In the genomic region with DNA sequence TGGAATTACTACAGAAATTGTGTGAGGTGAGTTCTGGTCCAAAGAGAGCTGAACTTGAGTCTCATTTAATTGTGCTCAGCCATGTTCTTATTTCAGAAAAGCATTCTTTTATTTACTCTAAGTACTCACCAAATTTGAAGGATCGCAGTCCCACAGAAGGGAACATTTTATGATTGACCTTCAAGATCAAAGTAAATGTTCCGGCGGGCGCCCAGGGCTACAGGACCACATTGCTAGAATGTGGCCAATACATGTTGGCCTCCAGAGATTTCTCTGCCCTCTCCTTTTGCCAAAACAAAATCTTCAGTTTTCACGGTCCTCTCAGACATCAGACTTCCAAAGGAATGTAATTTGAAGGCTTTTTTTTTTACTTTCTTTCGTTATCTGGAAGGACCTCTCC, we compare ENCODE assay signal across 14 cellular contexts.
A peak's percentile ranks its signal among the peaks of the same experiment; 100 is the strongest.
DNase-seq lines count a peak whose midpoint lies in the region; TF ChIP-seq lines count a peak whose summit lies in the region.
"Had no signal": no experiment of that assay in that cellular context is flagged by ENCODE, and none has a peak within 500 bp of the region (broad histone marks: within the 10 kb centered on the region; RNA-seq: fewer than 3 reads in every experiment).

No MANE protein-coding gene starts in this region.

- peak overlapping the region; percentile 64 for H3K27ac Mint-ChIP-seq in osteocyte (ENCODE audit: unreplicated experiment)
- H3K27ac Mint-ChIP-seq: CD14-positive monocyte; CD8-positive, alpha-beta T cell had no signal

- no peak for TF ChIP-seq CTCF in osteocyte (IDR thresholded peaks at IDR 0.05)

- no peaks in the 10 kb centered on the region for H3K9me3 Mint-ChIP-seq in osteocyte (ENCODE audit: unreplicated experiment)
- H3K9me3 Mint-ChIP-seq: CD8-positive, alpha-beta T cell had no signal

- DNase-seq in adipocyte (ENCODE audit: low read depth) = no peak
- DNase-seq in fibroblast of gingiva (ENCODE audit: low read depth) = peak; percentile 12
- DNase-seq in osteocyte (ENCODE audit: extremely low spot score, unreplicated experiment) = no peak
- no peak for DNase-seq in NCI-H1436 treated with DMSO at 0.1 percent for 48 hours (lab: John Stamatoyannopoulos, UW)
- no peak for DNase-seq in DMS153 (lab: John Stamatoyannopoulos, UW)
- no peak for DNase-seq in OCI-M2 (lab: John Stamatoyannopoulos, UW; ENCODE audit: unreplicated experiment)
- DNase-seq in NOMO-1 (lab: John Stamatoyannopoulos, UW; ENCODE audit: unreplicated experiment in 2 of 2) = no peak
- DNase-seq: CD8-positive, alpha-beta T cell; COR-L47; GM23248; H7 had no signal

- H3K9me3 ChIP-seq in adipocyte (ENCODE audit: control insufficient read depth, low read length) = no peaks in the 10 kb centered on the region
- H3K9me3 ChIP-seq: A549 had no signal

- H3K4me1 ChIP-seq in adipocyte (ENCODE audit: control insufficient read depth, insufficient read depth, low read length) = peaks cover 14% of the 10 kb centered on the region
- H3K4me1 ChIP-seq: A549 had no signal

- H3K27me3 Mint-ChIP-seq in osteocyte (ENCODE audit: unreplicated experiment) = no peaks in the 10 kb centered on the region

- H3K4me3 ChIP-seq in adipocyte (ENCODE audit: low read length) = peak overlapping the region; percentile 29
- H3K4me3 ChIP-seq: A549, GM12878, GM23248 had no signal

- H3K36me3 ChIP-seq in adipocyte (ENCODE audit: control insufficient read depth, insufficient read depth, low read length, severe bottlenecking) = peaks cover 4% of the 10 kb centered on the region

- no peaks in the 10 kb centered on the region for H3K27me3 ChIP-seq in adipocyte (replicated peaks; ENCODE audit: control insufficient read depth, insufficient read depth, low read length)

- peaks cover 13% of the 10 kb centered on the region for H3K4me1 Mint-ChIP-seq in osteocyte (ENCODE audit: unreplicated experiment)
- H3K4me1 Mint-ChIP-seq: CD14-positive monocyte had no signal

- H3K36me3 Mint-ChIP-seq in osteocyte (ENCODE audit: unreplicated experiment) = peaks cover 3% of the 10 kb centered on the region
- H3K36me3 Mint-ChIP-seq: CD14-positive monocyte; CD8-positive, alpha-beta T cell had no signal

- H3K4me3 Mint-ChIP-seq in osteocyte (ENCODE audit: unreplicated experiment) = peak overlapping the region; percentile 8
- H3K4me3 Mint-ChIP-seq: CD14-positive monocyte; CD8-positive, alpha-beta T cell had no signal

- H3K9ac ChIP-seq in adipocyte (ENCODE audit: low read length) = peak overlapping the region; percentile 32
- H3K9ac ChIP-seq: GM23248 had no signal
